20 cellular contexts compared by ENCODE assay signal in genomic region chr4:48706741-48707140, GRCh38.
DNase-seq lines count a peak whose midpoint lies in the region; ATAC-seq and TF ChIP-seq lines count a peak whose summit lies in the region.
"Had no signal": no experiment of that assay in that cellular context is flagged by ENCODE, and none has a peak within 500 bp of the region (broad histone marks: within the 10 kb centered on the region; RNA-seq: fewer than 3 reads in every experiment).

No MANE protein-coding gene starts in this region.

- DNase-seq in natural killer cell (no peak), kidney glomerular epithelial cell (lab: John Stamatoyannopoulos, UW) (peak; percentile 12), left lung (no peak), NCI-H510A treated with DMSO at 0.1 percent for 48 hours (lab: John Stamatoyannopoulos, UW) (no peak), aorta (no peak)
- DNase-seq in natural killer cell treated with Interleukin-12 subunit alpha and Interleukin-12 subunit beta and Interleukin-15 and Interleukin-18, amount 100 ng/mL, for 72 hours (ENCODE audit: low spot score): no peak
- DNase-seq: activated CD4-positive, alpha-beta T cell treated with anti-CD3 and anti-CD28 coated beads for 4 hours; activated T-cell treated with anti-CD3 and anti-CD28 coated beads, Interleukin-2, amount 50 U/mL, for 1 hour; C1 segment of cervical spinal cord; caudate nucleus; effector CD8-positive, alpha-beta T cell; hippocampal formation; KG1; NCI-H1092 treated with DMSO at 0.1 percent for 48 hours; NCI-H226; SHP77 treated with DMSO at 0.1 percent for 48 hours; stimulated activated CD4-positive, alpha-beta T cell treated with anti-CD3 and anti-CD28 coated beads, Interleukin-4, amount 100 ng/mL, for 1 hour; stimulated activated CD8-positive, alpha-beta memory T cell treated with anti-CD3 and anti-CD28 coated beads, Interleukin-4, amount 100 ng/mL, for 48 hours; thyroid gland had no signal

- H3K4me1 ChIP-seq in left lung (peaks cover 0 to 3% of the 10 kb centered on the region in 2 donors), aorta (ENCODE audit: control insufficient read depth in 1 of 2, insufficient read depth in 2 of 2, low read length in 2 of 2) (peaks cover 1 to 2% of the 10 kb centered on the region in 2 donors)

- no peak for ATAC-seq in natural killer cell
- ATAC-seq in natural killer cell treated with Interleukin-12 subunit alpha and Interleukin-12 subunit beta and Interleukin-15 and Interleukin-18, amount 100 ng/mL, for 72 hours: no peak
- ATAC-seq in HG03378 (IDR thresholded peaks at IDR 0.05; ENCODE audit: unreplicated experiment): peak; percentile 68
- no peak for ATAC-seq in left lung
- ATAC-seq in aorta (ENCODE audit: low FRiP score): no peak

- no peak overlapping the region for H3K4me3 Mint-ChIP-seq in natural killer cell
- H3K4me3 Mint-ChIP-seq in natural killer cell treated with Interleukin-12 subunit alpha and Interleukin-12 subunit beta and Interleukin-15 and Interleukin-18, amount 100 ng/mL, for 72 hours: no peak overlapping the region

- H3K27ac Mint-ChIP-seq in natural killer cell: peak overlapping the region; percentile 5 to 65
- no peak overlapping the region for H3K27ac Mint-ChIP-seq in natural killer cell treated with Interleukin-12 subunit alpha and Interleukin-12 subunit beta and Interleukin-15 and Interleukin-18, amount 100 ng/mL, for 72 hours

- peaks cover 41 to 47% of the 10 kb centered on the region in 2 donors for H3K4me1 Mint-ChIP-seq in natural killer cell
- H3K4me1 Mint-ChIP-seq in natural killer cell treated with Interleukin-12 subunit alpha and Interleukin-12 subunit beta and Interleukin-15 and Interleukin-18, amount 100 ng/mL, for 72 hours (ENCODE audit: low read depth in 2 of 2): peaks cover 25 to 28% of the 10 kb centered on the region in 2 donors

- intact Hi-C loops in natural killer cell (cut with micrococcal nuclease) (no loop called here), left lung (cut with DNase I) (no loop called here), aorta (cut with DNase I) (no loop called here)

- H3K27me3 Mint-ChIP-seq in natural killer cell (ENCODE audit: low read depth in 2 of 2): no peaks in the 10 kb centered on the region
- H3K27me3 Mint-ChIP-seq in natural killer cell treated with Interleukin-12 subunit alpha and Interleukin-12 subunit beta and Interleukin-15 and Interleukin-18, amount 100 ng/mL, for 72 hours: no peaks in the 10 kb centered on the region

- peaks cover 6% of the 10 kb centered on the region for H3K36me3 Mint-ChIP-seq in natural killer cell
- peaks cover 5% of the 10 kb centered on the region for H3K36me3 Mint-ChIP-seq in natural killer cell treated with Interleukin-12 subunit alpha and Interleukin-12 subunit beta and Interleukin-15 and Interleukin-18, amount 100 ng/mL, for 72 hours

- no peaks in the 10 kb centered on the region for H3K27me3 ChIP-seq in left lung
- no peaks in the 10 kb centered on the region for H3K27me3 ChIP-seq in aorta (ENCODE audit: control insufficient read depth in 1 of 2, insufficient read depth in 2 of 2, low read length in 1 of 2)
- H3K27me3 ChIP-seq: thyroid gland had no signal

- H3K36me3 ChIP-seq in left lung (peaks cover 0 to 12% of the 10 kb centered on the region in 2 donors), aorta (ENCODE audit: control insufficient read depth in 1 of 2, insufficient read depth in 2 of 2, low read length in 1 of 2) (peaks cover 0 to 1% of the 10 kb centered on the region in 2 donors)

- no peak for TF ChIP-seq CTCF in natural killer cell (IDR thresholded peaks at IDR 0.05)
- TF ChIP-seq CTCF in left lung (IDR thresholded peaks at IDR 0.05): no peak

- H3K27ac ChIP-seq in left lung (no peak overlapping the region), aorta (ENCODE audit: low read depth in 1 of 2, low read length in 2 of 2) (no peak overlapping the region)
- H3K27ac ChIP-seq: thyroid gland had no signal

- H3K4me3 ChIP-seq in left lung (no peak overlapping the region), aorta (ENCODE audit: low read length in 2 of 2) (no peak overlapping the region)
- H3K4me3 ChIP-seq: thyroid gland had no signal

- no peaks in the 10 kb centered on the region for H3K9me3 Mint-ChIP-seq in natural killer cell
- no peaks in the 10 kb centered on the region for H3K9me3 Mint-ChIP-seq in natural killer cell treated with Interleukin-12 subunit alpha and Interleukin-12 subunit beta and Interleukin-15 and Interleukin-18, amount 100 ng/mL, for 72 hours

- H3K9me3 ChIP-seq in left lung (no peaks in the 10 kb centered on the region), aorta (ENCODE audit: control insufficient read depth, low read length) (no peaks in the 10 kb centered on the region)
- H3K9me3 ChIP-seq: thyroid gland had no signal

Comparison
In these comparisons a context has a peak if more than half of its experiments do, and no peak if none do; other contexts are left out.
1. H3K27ac Mint-ChIP-seq: peak in natural killer cell (2 of 2); none in natural killer cell treated with Interleukin-12 subunit alpha and Interleukin-12 subunit beta and Interleukin-15 and Interleukin-18, amount 100 ng/mL, for 72 hours (0 of 2).